9 cellular contexts compared by ENCODE assay signal in genomic region chr12:93813972-93814821, GRCh38.
DNase-seq lines count a peak whose midpoint lies in the region; ATAC-seq, FAIRE-seq and TF ChIP-seq lines count a peak whose summit lies in the region.
"Had no signal": no experiment of that assay in that cellular context is flagged by ENCODE, and none has a peak within 500 bp of the region (broad histone marks: within the 10 kb centered on the region; RNA-seq: fewer than 3 reads in every experiment).

No MANE protein-coding gene starts in this region.

- H3K9me3 ChIP-seq in esophagus (ENCODE audit: control insufficient read depth in 2 of 2, insufficient read depth in 1 of 2, low read depth in 1 of 2, low read length in 1 of 2) (no peaks in the 10 kb centered on the region), mucosa of descending colon (no peaks in the 10 kb centered on the region), upper lobe of left lung (no peaks in the 10 kb centered on the region)
- H3K9me3 ChIP-seq: BLaER1 treated with 17β-estradiol and CSF1 and Interleukin-3, amounts not matched to agents 10 nM and 100 nM had no signal

- no peaks in the 10 kb centered on the region for H3K9me3 Mint-ChIP-seq in activated CD4-positive, alpha-beta T cell treated with anti-CD3 and anti-CD28 coated beads, Interleukin-2, amount 10 ng/mL, durations not matched to agents 7 days and 5 days

- TF ChIP-seq POLR2A in upper lobe of left lung (IDR thresholded peaks at IDR 0.05), result peak in 1 of 4 donors; percentile 8

- peaks cover 4% of the 10 kb centered on the region for H3K4me1 Mint-ChIP-seq in activated CD4-positive, alpha-beta T cell treated with anti-CD3 and anti-CD28 coated beads, Interleukin-2, amount 10 ng/mL, durations not matched to agents 7 days and 5 days

- H3K4me1 ChIP-seq in esophagus (ENCODE audit: control insufficient read depth in 2 of 2, insufficient read depth in 2 of 2, low read length in 1 of 2) (peaks cover 6 to 8% of the 10 kb centered on the region in 2 donors), mucosa of descending colon (ENCODE audit: low read depth) (no peaks in the 10 kb centered on the region), upper lobe of left lung (peaks cover 42 to 49% (median 47%) of the 10 kb centered on the region in 4 donors)

- peak overlapping the region; percentile 78 to 89 for H3K27ac ChIP-seq in esophagus (ENCODE audit: low read depth in 2 of 2, low read length in 1 of 2)
- H3K27ac ChIP-seq in upper lobe of left lung, result peak overlapping the region; percentile 84 to 94 (median 87)
- H3K27ac ChIP-seq: BLaER1 treated with 17β-estradiol and CSF1 and Interleukin-3, amounts not matched to agents 10 nM and 100 nM had no signal

- H3K36me3 ChIP-seq in esophagus (ENCODE audit: control insufficient read depth in 2 of 2, insufficient read depth in 2 of 2, low read length in 1 of 2), result no peaks in the 10 kb centered on the region
- no peaks in the 10 kb centered on the region for H3K36me3 ChIP-seq in mucosa of descending colon (ENCODE audit: low read depth)
- no peaks in the 10 kb centered on the region for H3K36me3 ChIP-seq in upper lobe of left lung
- H3K36me3 ChIP-seq: BLaER1 treated with 17β-estradiol and CSF1 and Interleukin-3, amounts not matched to agents 10 nM and 100 nM had no signal

- ATAC-seq in mucosa of descending colon, result peak; percentile 64
- ATAC-seq in upper lobe of left lung (ENCODE audit: low FRiP score in 2 of 2), result peak; percentile 78 to 85
- ATAC-seq in HG03439 (IDR thresholded peaks at IDR 0.05; ENCODE audit: unreplicated experiment), result no peak

- DNase-seq in activated CD4-positive, alpha-beta T cell treated with anti-CD3 and anti-CD28 coated beads for 48 hours, result peak; percentile 11
- no peak for DNase-seq in activated CD4-positive, alpha-beta T cell treated with anti-CD3 and anti-CD28 coated beads, Interleukin-2, amount 10 ng/mL, durations not matched to agents 7 days and 5 days
- DNase-seq in mucosa of descending colon, result peak; percentile 44 to 58 (median 58)
- DNase-seq in upper lobe of left lung, result peak in 1 of 2 donors; percentile 90
- DNase-seq in EL, result no peak
- no peak for DNase-seq in GM19239 (ENCODE audit: insufficient read length, low spot score)

- no peak overlapping the region for H3K4me3 ChIP-seq in esophagus (ENCODE audit: low read depth in 1 of 2, low read length in 2 of 2)
- H3K4me3 ChIP-seq in mucosa of descending colon, result no peak overlapping the region
- no peak overlapping the region for H3K4me3 ChIP-seq in upper lobe of left lung
- H3K4me3 ChIP-seq: BLaER1 treated with 17β-estradiol and CSF1 and Interleukin-3, amounts not matched to agents 10 nM and 100 nM had no signal

- intact Hi-C loops in mucosa of descending colon (cut with DNase I, micrococcal nuclease), result no loop called here

- H3K36me3 Mint-ChIP-seq in activated CD4-positive, alpha-beta T cell treated with anti-CD3 and anti-CD28 coated beads, Interleukin-2, amount 10 ng/mL, durations not matched to agents 7 days and 5 days (ENCODE audit: low read depth), result no peaks in the 10 kb centered on the region

- H3K27ac Mint-ChIP-seq in activated CD4-positive, alpha-beta T cell treated with anti-CD3 and anti-CD28 coated beads, Interleukin-2, amount 10 ng/mL, durations not matched to agents 7 days and 5 days, result no peak overlapping the region

- POLR2A ChIA-PET in activated CD4-positive, alpha-beta T cell treated with anti-CD3 and anti-CD28 coated beads, Interleukin-2, amount 10 ng/mL, durations not matched to agents 7 days and 5 days (lab: Charles Lee), result no interaction called here

- FAIRE-seq in GM19239 (lab: Jason Lieb, UNC), result no peak

- no peaks in the 10 kb centered on the region for H3K27me3 Mint-ChIP-seq in activated CD4-positive, alpha-beta T cell treated with anti-CD3 and anti-CD28 coated beads, Interleukin-2, amount 10 ng/mL, durations not matched to agents 7 days and 5 days

- CTCF ChIA-PET in activated CD4-positive, alpha-beta T cell treated with anti-CD3 and anti-CD28 coated beads, Interleukin-2, amount 10 ng/mL, durations not matched to agents 7 days and 5 days (lab: Charles Lee), result interaction anchor here (1.5 kb wide), 1 partner anchor 22 kb away, joined by 3 read pairs; no protein-coding TSS in a partner anchor

- no peak overlapping the region for H3K4me3 Mint-ChIP-seq in activated CD4-positive, alpha-beta T cell treated with anti-CD3 and anti-CD28 coated beads, Interleukin-2, amount 10 ng/mL, durations not matched to agents 7 days and 5 days

- WGBS in esophagus, 2 donors, result 39 to 48% methylated on average over 14 of the region's 14 CpGs
- WGBS in upper lobe of left lung, 2 donors, result 39 to 46% methylated on average over 13 to 14 of the region's 14 CpGs

- H3K27me3 ChIP-seq in esophagus (ENCODE audit: control insufficient read depth in 1 of 2, insufficient read depth in 2 of 2, low read length in 2 of 2), result no peaks in the 10 kb centered on the region
- H3K27me3 ChIP-seq in upper lobe of left lung, result no peaks in the 10 kb centered on the region
- H3K27me3 ChIP-seq: BLaER1 treated with 17β-estradiol and CSF1 and Interleukin-3, amounts not matched to agents 10 nM and 100 nM had no signal

- peak; percentile 5 to 98 (median 58) for TF ChIP-seq EP300 in upper lobe of left lung (IDR thresholded peaks at IDR 0.05)

- TF ChIP-seq CTCF in mucosa of descending colon (IDR thresholded peaks at IDR 0.05) (no peak), upper lobe of left lung (IDR thresholded peaks at IDR 0.05) (no peak)

Comparison
In these comparisons a context has a peak if more than half of its experiments do, and no peak if none do; other contexts are left out.
1. DNase-seq: peak in activated CD4-positive, alpha-beta T cell treated with anti-CD3 and anti-CD28 coated beads for 48 hours (single experiment) and mucosa of descending colon (3 of 3); none in activated CD4-positive, alpha-beta T cell treated with anti-CD3 and anti-CD28 coated beads, Interleukin-2, amount 10 ng/mL, durations not matched to agents 7 days and 5 days (single experiment), EL (single experiment) and GM19239 (single experiment).